ENCODE assay signal across 10 cellular contexts in the genomic region with DNA sequence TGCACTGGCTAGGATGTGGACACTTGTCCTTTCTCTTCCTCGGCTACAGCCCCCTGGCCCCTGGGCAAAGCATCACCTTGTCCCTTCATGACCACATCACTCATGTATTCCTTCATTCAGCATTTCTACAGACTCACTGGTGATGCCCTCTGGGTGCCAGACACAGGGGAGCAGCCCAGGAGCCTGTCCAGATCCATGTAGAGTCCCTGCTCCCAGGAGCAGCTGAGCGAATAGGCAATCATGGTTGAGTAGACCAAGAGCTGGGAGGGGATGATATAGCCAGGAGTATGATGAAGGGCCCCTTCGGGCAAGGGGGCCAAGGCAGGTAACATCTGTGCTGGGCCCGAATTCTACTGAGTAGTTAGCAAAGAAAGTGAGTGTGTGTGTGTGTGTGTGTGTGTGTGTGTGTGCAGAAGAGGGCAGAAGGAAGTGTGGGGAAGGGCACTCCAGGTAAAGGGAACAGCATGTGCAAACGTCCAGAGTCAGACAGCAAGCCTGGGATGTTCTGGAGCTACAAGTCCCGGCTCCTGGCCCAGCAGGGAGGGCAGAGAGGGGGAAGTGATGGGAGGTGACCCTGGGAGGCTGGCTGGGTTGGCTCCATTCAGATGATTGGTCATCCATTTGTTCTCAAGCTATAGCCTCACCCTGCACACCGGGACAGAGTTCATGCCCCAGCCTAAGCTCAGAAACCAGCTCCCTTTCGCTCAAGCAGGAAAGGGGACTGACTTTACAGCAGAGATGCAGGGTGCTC. TPM values are rescaled to one million over a fixed set of nuclear protein-coding genes. Genes with fewer than 3 reads are reported as not detected.
DNase-seq lines count a peak whose midpoint lies in the region; ATAC-seq and TF ChIP-seq lines count a peak whose summit lies in the region.
"Had no signal": no experiment of that assay in that cellular context is flagged by ENCODE, and none has a peak within 500 bp of the region (broad histone marks: within the 10 kb centered on the region; RNA-seq: fewer than 3 reads in every experiment).

No MANE protein-coding gene starts in this region.

- H3K27me3 ChIP-seq in CD4-positive, alpha-beta memory T cell (ENCODE audit: insufficient read depth, low read length): no peaks in the 10 kb centered on the region
- no peaks in the 10 kb centered on the region for H3K27me3 ChIP-seq in muscle layer of duodenum (ENCODE audit: low read depth, low read length)
- H3K27me3 ChIP-seq: SJCRH30 had no signal

- no peaks in the 10 kb centered on the region for H3K9me3 ChIP-seq in CD4-positive, alpha-beta memory T cell (ENCODE audit: control insufficient read depth in 1 of 2, low read length in 2 of 2)
- H3K9me3 ChIP-seq in HEK293 (ENCODE audit: control insufficient read depth, insufficient read depth, low read depth, low read length) (no peaks in the 10 kb centered on the region), muscle layer of duodenum (ENCODE audit: control insufficient read depth in 1 of 2, low read length in 2 of 2) (no peaks in the 10 kb centered on the region)

- H3K4me3 ChIP-seq in CD4-positive, alpha-beta memory T cell (ENCODE audit: low read length in 2 of 2): peak overlapping the region; percentile 95
- no peak overlapping the region for H3K4me3 ChIP-seq in HEK293 (ENCODE audit: low read depth, low read length)
- no peak overlapping the region for H3K4me3 ChIP-seq in muscle layer of duodenum (ENCODE audit: low read depth in 1 of 2, low read length in 2 of 2)
- H3K4me3 ChIP-seq: SJCRH30 had no signal

- H3K4me1 Mint-ChIP-seq in CD4-positive, alpha-beta memory T cell: peaks cover 36 to 93% (median 59%) of the 10 kb centered on the region in 4 donors
- peaks cover 78% of the 10 kb centered on the region for H3K4me1 Mint-ChIP-seq in activated T-cell treated with anti-CD3 and anti-CD28 coated beads, Interleukin-2, amount 50 U/mL, for 4 hours (ENCODE audit: low read depth)

- H3K27me3 Mint-ChIP-seq in CD4-positive, alpha-beta memory T cell: no peaks in the 10 kb centered on the region
- no peaks in the 10 kb centered on the region for H3K27me3 Mint-ChIP-seq in activated T-cell treated with anti-CD3 and anti-CD28 coated beads, Interleukin-2, amount 50 U/mL, for 4 hours (ENCODE audit: low read depth)

- peaks cover 7% of the 10 kb centered on the region for H3K36me3 ChIP-seq in CD4-positive, alpha-beta memory T cell (ENCODE audit: insufficient read depth, low read length)
- no peaks in the 10 kb centered on the region for H3K36me3 ChIP-seq in HEK293 (ENCODE audit: control insufficient read depth in 2 of 2, insufficient read depth in 1 of 2, low read length in 2 of 2)
- no peaks in the 10 kb centered on the region for H3K36me3 ChIP-seq in muscle layer of duodenum (ENCODE audit: control insufficient read depth in 1 of 2, insufficient read depth in 2 of 2, low read length in 2 of 2)
- H3K36me3 ChIP-seq: SJCRH30 had no signal

- H3K36me3 Mint-ChIP-seq in CD4-positive, alpha-beta memory T cell: peaks cover 19 to 34% of the 10 kb centered on the region in 2 donors
- peaks cover 10% of the 10 kb centered on the region for H3K36me3 Mint-ChIP-seq in activated T-cell treated with anti-CD3 and anti-CD28 coated beads, Interleukin-2, amount 50 U/mL, for 4 hours (ENCODE audit: insufficient read depth)

- peaks cover 87% of the 10 kb centered on the region for H3K4me1 ChIP-seq in CD4-positive, alpha-beta memory T cell (ENCODE audit: insufficient read depth, low read length)
- H3K4me1 ChIP-seq in HEK293 (ENCODE audit: control insufficient read depth, insufficient read depth, low read length): no peaks in the 10 kb centered on the region
- H3K4me1 ChIP-seq in muscle layer of duodenum (ENCODE audit: control insufficient read depth in 1 of 2, insufficient read depth in 2 of 2, low read length in 2 of 2): peaks cover 0 to 7% of the 10 kb centered on the region in 2 donors

- POLR2A ChIA-PET in CD4-positive, alpha-beta memory T cell (lab: Charles Lee; ENCODE audit: partially characterized antibody): interaction anchor here (0.8 to 21.8 kb wide), 14 partner anchors 13 to 193 kb away, joined by 3 to 658 read pairs (median 8); partner anchors contain the start of genes CLSTN1 and PIK3CD
- POLR2A ChIA-PET in HEK293 (lab: Yijun Ruan, JAX): interaction anchor here (0.5 kb wide), 1 partner anchor 8 kb away, joined by 5 read pairs; no protein-coding TSS in a partner anchor

- TF ChIP-seq POLR2A in erythroblast (IDR thresholded peaks at IDR 0.05; ENCODE audit: low read length): no peak

- no peak for ATAC-seq in activated T-cell treated with anti-CD3 and anti-CD28 coated beads, Interleukin-2, amount 50 U/mL, for 4 hours

- H3K9me3 Mint-ChIP-seq in CD4-positive, alpha-beta memory T cell: peaks cover 0 to 2% (median 0%) of the 10 kb centered on the region in 8 donors
- H3K9me3 Mint-ChIP-seq in activated T-cell treated with anti-CD3 and anti-CD28 coated beads, Interleukin-2, amount 50 U/mL, for 4 hours: no peaks in the 10 kb centered on the region

- H3K4me3 Mint-ChIP-seq in CD4-positive, alpha-beta memory T cell: peak overlapping the region; percentile 87 to 96 (median 92)
- peak overlapping the region; percentile 93 for H3K4me3 Mint-ChIP-seq in activated T-cell treated with anti-CD3 and anti-CD28 coated beads, Interleukin-2, amount 50 U/mL, for 4 hours

- peak overlapping the region; percentile 81 to 98 (median 88) for H3K27ac Mint-ChIP-seq in CD4-positive, alpha-beta memory T cell

- CTCF ChIA-PET in CD4-positive, alpha-beta memory T cell (lab: Charles Lee; ENCODE audit: partially characterized antibody): interaction anchor here (0.6 to 7.8 kb wide), 12 partner anchors 13 to 238 kb away, joined by 3 to 219 read pairs (median 4); partner anchors contain the start of gene PIK3CD
- CTCF ChIA-PET in HEK293 (lab: Yijun Ruan, JAX): no interaction called here

- intact Hi-C loops in CD4-positive, alpha-beta memory T cell (cut with micrococcal nuclease): no loop called here

- peak; percentile 35 to 47 (median 42) for DNase-seq in CD4-positive, alpha-beta memory T cell
- DNase-seq in activated T-cell treated with anti-CD3 and anti-CD28 coated beads, Interleukin-2, amount 50 U/mL, for 4 hours: no peak
- DNase-seq in NCI-H2081 treated with DMSO at 0.1 percent for 48 hours (lab: John Stamatoyannopoulos, UW): no peak
- DNase-seq in erythroblast (lab: John Stamatoyannopoulos, UW): no peak
- DNase-seq in caudate nucleus (lab: John Stamatoyannopoulos, UW): no peak
- no peak for DNase-seq in NCI-H146 (lab: John Stamatoyannopoulos, UW)
- DNase-seq: NCI-H2171, SJCRH30 had no signal

- no peak for TF ChIP-seq CTCF in HEK293 (tag by site-specific recombination; IDR thresholded peaks at IDR 0.05)

- H3K27ac ChIP-seq in CD4-positive, alpha-beta memory T cell (ENCODE audit: low read depth, low read length): peak overlapping the region; percentile 75
- H3K27ac ChIP-seq in HEK293 (ENCODE audit: extremely low read depth, low read depth, low read length): no peak overlapping the region
- H3K27ac ChIP-seq in muscle layer of duodenum (ENCODE audit: low read length): peak overlapping the region; percentile 56
- no peak overlapping the region for H3K27ac ChIP-seq in caudate nucleus (ENCODE audit: low read depth, low read length)
- H3K27ac ChIP-seq: SJCRH30 had no signal

TF ChIP-seq in HEK293, 187 proteins besides CTCF, POLR2A, EP300 and RAD21:
- TF ChIP-seq SP2 (tag by site-specific recombination; IDR thresholded peaks at IDR 0.05): 0 out of 2 replicates have a peak, but pooled peaks have one; percentile 36
- TF ChIP-seq ZNF600 (tag by site-specific recombination; IDR thresholded peaks at IDR 0.05): 0 out of 2 replicates have a peak, but pooled peaks have one; percentile 58
- TF ChIP-seq ZNF623 (tag by site-specific recombination; IDR thresholded peaks at IDR 0.05): 0 out of 2 replicates have a peak, but pooled peaks have one; percentile 34
- TF ChIP-seq ZNF544 (tag by site-specific recombination; IDR thresholded peaks at IDR 0.05): no peak
- peak; percentile 47 for TF ChIP-seq ZBTB17 (tag by site-specific recombination; IDR thresholded peaks at IDR 0.05)
- no peak for TF ChIP-seq ZBTB11 (tag by site-specific recombination; conservative IDR thresholded peaks at IDR 0.05; ENCODE audit: low read depth)

RNA-seq across cellular contexts. Expression of gene PIK3CD, which starts 21.0 kb away (rescaled TPM):
- total RNA-seq in CD4-positive, alpha-beta memory T cell: 100 to 1,000 TPM; 220 to 236 TPM
- 100 to 1,000 TPM in 1 of 2 donors, 10 to 100 TPM in 1; 57.1 to 110 TPM for polyA plus RNA-seq in CD4-positive, alpha-beta memory T cell
- total RNA-seq in activated T-cell treated with anti-CD3 and anti-CD28 coated beads, Interleukin-2, amount 50 U/mL, for 4 hours: 100 to 1,000 TPM in 1 of 3 donors, 10 to 100 TPM in 2; 97.6 to 123 (median 99.2) TPM

RNA-seq across cellular contexts. Expression of gene TMEM201, which starts 41.8 kb away (rescaled TPM):
- 10 to 100 TPM; 11.2 to 12.9 TPM for total RNA-seq in CD4-positive, alpha-beta memory T cell
- 1 to 10 TPM in 1 of 2 donors, under 1 TPM in 1; 0.41 to 3.5 TPM for polyA plus RNA-seq in CD4-positive, alpha-beta memory T cell
- 10 to 100 TPM; 37.0 to 44.6 (median 38.8) TPM for total RNA-seq in activated T-cell treated with anti-CD3 and anti-CD28 coated beads, Interleukin-2, amount 50 U/mL, for 4 hours

Comparison
In these comparisons a context has a peak if more than half of its experiments do, and no peak if none do; other contexts are left out.
1. DNase-seq: peak in CD4-positive, alpha-beta memory T cell (5 of 5); none in activated T-cell treated with anti-CD3 and anti-CD28 coated beads, Interleukin-2, amount 50 U/mL, for 4 hours (single experiment), NCI-H2081 treated with DMSO at 0.1 percent for 48 hours (single experiment), erythroblast (0 of 2), caudate nucleus (0 of 61) and NCI-H146 (single experiment).
2. H3K27ac ChIP-seq: peak in CD4-positive, alpha-beta memory T cell (single experiment) and muscle layer of duodenum (single experiment); none in HEK293 (single experiment) and caudate nucleus (single experiment).
3. H3K4me3 ChIP-seq: peak in CD4-positive, alpha-beta memory T cell (2 of 2); none in HEK293 (single experiment) and muscle layer of duodenum (0 of 2).